In genomic region chr16:425082-425718, GRCh38 we compare ENCODE assay signal across 8 cellular contexts.
A peak's percentile ranks its signal among the peaks of the same experiment; 100 is the strongest.
DNase-seq lines count a peak whose midpoint lies in the region; ATAC-seq and TF ChIP-seq lines count a peak whose summit lies in the region.

A gene with protein sequence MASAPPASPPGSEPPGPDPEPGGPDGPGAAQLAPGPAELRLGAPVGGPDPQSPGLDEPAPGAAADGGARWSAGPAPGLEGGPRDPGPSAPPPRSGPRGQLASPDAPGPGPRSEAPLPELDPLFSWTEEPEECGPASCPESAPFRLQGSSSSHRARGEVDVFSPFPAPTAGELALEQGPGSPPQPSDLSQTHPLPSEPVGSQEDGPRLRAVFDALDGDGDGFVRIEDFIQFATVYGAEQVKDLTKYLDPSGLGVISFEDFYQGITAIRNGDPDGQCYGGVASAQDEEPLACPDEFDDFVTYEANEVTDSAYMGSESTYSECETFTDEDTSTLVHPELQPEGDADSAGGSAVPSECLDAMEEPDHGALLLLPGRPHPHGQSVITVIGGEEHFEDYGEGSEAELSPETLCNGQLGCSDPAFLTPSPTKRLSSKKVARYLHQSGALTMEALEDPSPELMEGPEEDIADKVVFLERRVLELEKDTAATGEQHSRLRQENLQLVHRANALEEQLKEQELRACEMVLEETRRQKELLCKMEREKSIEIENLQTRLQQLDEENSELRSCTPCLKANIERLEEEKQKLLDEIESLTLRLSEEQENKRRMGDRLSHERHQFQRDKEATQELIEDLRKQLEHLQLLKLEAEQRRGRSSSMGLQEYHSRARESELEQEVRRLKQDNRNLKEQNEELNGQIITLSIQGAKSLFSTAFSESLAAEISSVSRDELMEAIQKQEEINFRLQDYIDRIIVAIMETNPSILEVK (plus strand): TSS chr16:425649. CDS start chr16:426007, 358 bp downstream.

- ATAC-seq in GM18870 (IDR thresholded peaks at IDR 0.05; ENCODE audit: unreplicated experiment) (peak; percentile 72), HG03159 (IDR thresholded peaks at IDR 0.05; ENCODE audit: unreplicated experiment) (peak; percentile 83)

- peak within 1 kb of the TSS; percentile 91 for H3K27ac ChIP-seq in cingulate gyrus (ENCODE audit: low read depth, low read length)

- DNase-seq in AG09309 (ENCODE audit: low read depth) = no peak
- peak; percentile 69 for DNase-seq in NCI-H345 treated with DMSO at 0.1 percent for 48 hours (lab: John Stamatoyannopoulos, UW; ENCODE audit: unreplicated experiment)
- DNase-seq in activated CD4-positive, alpha-beta T cell treated with anti-CD3 and anti-CD28 coated beads for 4 hours = peak; percentile 83 to 84
- peak; percentile 94 for DNase-seq in left kidney (ENCODE audit: low read depth, low spot score)
- DNase-seq in stimulated activated CD4-positive, alpha-beta T cell treated with anti-CD3 and anti-CD28 coated beads, Interleukin-2, amount 100 ng/mL, for 24 hours = peak; percentile 86 to 91

- no peak for TF ChIP-seq CTCF in AG09309 (IDR thresholded peaks at IDR 0.05; ENCODE audit: control insufficient read depth, insufficient read depth, low read depth, low read length, missing control alignments)

- H3K4me3 ChIP-seq in AG09309 (ENCODE audit: control insufficient read depth, low read depth, low read length) = peak within 1 kb of the TSS; percentile 74
